Comparison of ENCODE assay signal across 8 cellular contexts in the genomic region with DNA sequence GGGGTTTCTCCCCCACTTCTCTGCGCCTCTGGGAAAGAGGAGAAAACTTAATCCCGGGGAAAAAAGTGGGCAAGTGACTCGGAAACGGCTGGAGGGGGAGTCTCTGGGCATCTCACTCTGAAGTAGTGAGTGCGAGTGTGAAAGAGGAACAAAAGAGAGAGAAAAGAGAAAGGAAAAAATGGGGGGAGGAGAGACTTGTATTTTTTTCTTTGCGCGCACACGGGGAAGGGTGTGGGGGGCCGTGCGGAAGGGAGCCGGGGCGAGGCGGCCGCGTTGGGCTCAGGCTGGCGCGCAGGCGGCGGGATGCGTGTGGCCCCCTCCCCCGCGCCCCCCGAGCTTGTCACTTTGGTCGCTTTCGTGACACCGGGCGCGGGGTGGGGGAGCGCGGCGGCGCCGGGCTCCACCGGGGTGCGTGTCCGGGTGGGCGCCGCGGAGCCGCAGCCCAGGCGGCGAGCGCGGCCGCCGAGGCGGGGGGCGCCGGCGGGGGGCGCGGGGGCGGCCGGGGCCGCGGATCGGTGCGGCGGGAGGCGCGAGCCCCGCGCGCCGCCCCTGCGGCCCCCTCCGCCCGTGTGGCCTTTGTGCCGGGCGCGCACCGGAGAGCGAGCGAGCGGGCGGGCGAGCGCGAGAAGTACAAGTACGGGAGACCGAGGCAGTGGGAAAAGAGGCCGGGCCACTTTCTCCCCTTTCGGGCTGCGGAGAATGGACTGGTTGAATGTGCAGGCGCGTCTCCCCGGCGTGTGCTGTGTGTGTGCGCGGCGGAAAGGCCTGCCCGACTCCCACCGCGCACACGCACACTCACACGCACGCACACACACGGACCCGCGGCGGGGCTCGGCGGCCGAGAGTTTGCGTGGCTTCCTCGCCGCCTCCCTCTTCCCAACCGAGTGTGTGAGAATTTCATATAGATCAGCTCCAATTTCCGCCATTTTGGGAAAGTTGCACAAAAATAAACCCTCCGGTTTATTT. TPM values are rescaled to one million over a fixed set of nuclear protein-coding genes. Genes with fewer than 3 reads are reported as not detected.
DNase-seq lines count a peak whose midpoint lies in the region; ATAC-seq and TF ChIP-seq lines count a peak whose summit lies in the region.

No MANE protein-coding gene starts in this region.

- H3K36me3 ChIP-seq in OCI-LY3 (replicated peaks; ENCODE audit: low read depth, low read length) (no peaks in the 10 kb centered on the region), transverse colon (no peaks in the 10 kb centered on the region)

- in situ Hi-C loops in transverse colon (cut with MboI; ENCODE audit: low pct_ligation_motif_present in 1 of 4, low pct_unique_long_range_greater_than_20kb in 1 of 4, low sequenced_read_pairs in 3 of 4): loop anchor here in 2 of 4 donors (25.0 kb wide), 2 partner anchors 407 to 432 kb away; no protein-coding TSS in a partner anchor

- H3K27me3 Mint-ChIP-seq in activated T-helper 17 cell treated with anti-CD3 and anti-CD28 coated beads, Interleukin-2, amount 50 U/mL, for 72 hours: no peaks in the 10 kb centered on the region
- no peaks in the 10 kb centered on the region for H3K27me3 Mint-ChIP-seq in natural killer cell (ENCODE audit: low read depth in 2 of 2)

- H3K27me3 ChIP-seq in OCI-LY3 (ENCODE audit: low read depth, low read length) (no peaks in the 10 kb centered on the region), transverse colon (no peaks in the 10 kb centered on the region)

- H3K4me2 ChIP-seq in OCI-LY3 (ENCODE audit: low read length): peak overlapping the region; percentile 74

- peaks cover 4% of the 10 kb centered on the region; the same call in 1 of the 2 replicates for H3K79me2 ChIP-seq in OCI-LY3 (ENCODE audit: low read length)

- H3K27ac ChIP-seq in OCI-LY3 (ENCODE audit: low read length) (peak overlapping the region; percentile 42), transverse colon (peak overlapping the region; percentile 82 to 91 (median 88))

- peak overlapping the region; percentile 99 for H3K4me3 Mint-ChIP-seq in activated T-helper 17 cell treated with anti-CD3 and anti-CD28 coated beads, Interleukin-2, amount 50 U/mL, for 72 hours
- H3K4me3 Mint-ChIP-seq in natural killer cell: peak overlapping the region; percentile 99

- TF ChIP-seq CTCF in OCI-LY3 (IDR thresholded peaks at IDR 0.05; ENCODE audit: low read depth, low read length) (no peak), fibroblast of pulmonary artery (IDR thresholded peaks at IDR 0.05; ENCODE audit: low read length, missing control alignments) (no peak), natural killer cell (IDR thresholded peaks at IDR 0.05) (no peak), transverse colon (IDR thresholded peaks at IDR 0.05) (no peak)

- H3K4me1 ChIP-seq in OCI-LY3 (ENCODE audit: low read length) (peaks cover 9% of the 10 kb centered on the region), transverse colon (peaks cover 0 to 9% (median 3%) of the 10 kb centered on the region in 4 donors)

- H3K4me3 ChIP-seq in OCI-LY3 (ENCODE audit: low read length) (peak overlapping the region; percentile 81), fibroblast of pulmonary artery (replicated peaks; ENCODE audit: low read depth, low read length) (peak overlapping the region; percentile 96), transverse colon (peak overlapping the region; percentile 62 to 93 (median 82))

- no peaks in the 10 kb centered on the region for H3K9me3 Mint-ChIP-seq in activated T-helper 17 cell treated with anti-CD3 and anti-CD28 coated beads, Interleukin-2, amount 50 U/mL, for 72 hours
- no peaks in the 10 kb centered on the region for H3K9me3 Mint-ChIP-seq in natural killer cell

- WGBS in transverse colon (ENCODE audit: low coverage in 1 of 2), 2 donors: 0% methylated on average over 8 to 58 of the region's 110 CpGs

- TF ChIP-seq EP300 in transverse colon (IDR thresholded peaks at IDR 0.05; ENCODE audit: low read depth): no peak

- H3K9me3 ChIP-seq in OCI-LY3 (ENCODE audit: insufficient read depth, low read length): no peaks in the 10 kb centered on the region
- no peaks in the 10 kb centered on the region for H3K9me3 ChIP-seq in transverse colon

- H3K27ac Mint-ChIP-seq in activated T-helper 17 cell treated with anti-CD3 and anti-CD28 coated beads, Interleukin-2, amount 50 U/mL, for 72 hours: peak overlapping the region; percentile 97
- H3K27ac Mint-ChIP-seq in natural killer cell: peak overlapping the region; percentile 86 to 94

- intact Hi-C loops in natural killer cell (cut with micrococcal nuclease) (no loop called here), transverse colon (cut with DNase I; ENCODE audit: low total_unique reads) (loop anchor here (10.0 kb wide), 1 partner anchor 414 kb away; no protein-coding TSS in a partner anchor)

- peak; percentile 23 for ATAC-seq in HG02798 (IDR thresholded peaks at IDR 0.05; ENCODE audit: poor library complexity, unreplicated experiment)
- ATAC-seq in activated T-helper 17 cell treated with anti-CD3 and anti-CD28 coated beads, Interleukin-2, amount 50 U/mL, for 72 hours (replicated peaks): peak; percentile 32
- ATAC-seq in natural killer cell: peak; percentile 24 to 41 (median 27)

- H3K36me3 Mint-ChIP-seq in activated T-helper 17 cell treated with anti-CD3 and anti-CD28 coated beads, Interleukin-2, amount 50 U/mL, for 72 hours (ENCODE audit: low read depth): peaks cover 13% of the 10 kb centered on the region
- H3K36me3 Mint-ChIP-seq in natural killer cell: peaks cover 8% of the 10 kb centered on the region

- peak overlapping the region; percentile 94 for H2AFZ ChIP-seq in OCI-LY3 (ENCODE audit: low read depth, low read length)

- peak overlapping the region; percentile 82 for H3K9ac ChIP-seq in OCI-LY3 (ENCODE audit: low read length)

- no peaks in the 10 kb centered on the region for H4K20me1 ChIP-seq in OCI-LY3 (ENCODE audit: insufficient read depth, low read length)

- peak; percentile 55 for DNase-seq in DMS 273 (lab: John Stamatoyannopoulos, UW; ENCODE audit: unreplicated experiment)
- DNase-seq in DMS 273 treated with DMSO at 0.1 percent for 48 hours (lab: John Stamatoyannopoulos, UW): no peak
- peak; percentile 38 for DNase-seq in fibroblast of pulmonary artery (ENCODE audit: low read depth)
- DNase-seq in natural killer cell: peak; percentile 26
- peak; percentile 47 for DNase-seq in transverse colon

- no peak for TF ChIP-seq POLR2A in transverse colon (IDR thresholded peaks at IDR 0.05)

- peaks cover 14% of the 10 kb centered on the region for H3K4me1 Mint-ChIP-seq in activated T-helper 17 cell treated with anti-CD3 and anti-CD28 coated beads, Interleukin-2, amount 50 U/mL, for 72 hours
- peaks cover 14 to 15% of the 10 kb centered on the region in 2 donors for H3K4me1 Mint-ChIP-seq in natural killer cell

RNA-seq across cellular contexts. Expression of a gene that starts 0.7 kb away (rescaled TPM):
- total RNA-seq in activated T-helper 17 cell treated with anti-CD3 and anti-CD28 coated beads, Interleukin-2, amount 50 U/mL, for 72 hours: 1 to 10 TPM; 4.4 to 5.9 TPM
- 10 to 100 TPM; 24.1 to 42.4 (median 27.5) TPM for total RNA-seq in natural killer cell
- total RNA-seq in transverse colon: 10 to 100 TPM in 3 of 4 donors, 1 to 10 TPM in 1; 8.1 to 57.6 (median 21.9) TPM
